In genomic region chr17:31654936-31655335, GRCh38 we compare ENCODE assay signal across 8 cellular contexts.
DNase-seq lines count a peak whose midpoint lies in the region; ATAC-seq and TF ChIP-seq lines count a peak whose summit lies in the region.

No MANE protein-coding gene starts in this region.

- H3K9me3 ChIP-seq in RWPE2 (ENCODE audit: severe bottlenecking), result no peaks in the 10 kb centered on the region

- no peaks in the 10 kb centered on the region for H3K36me3 ChIP-seq in RWPE2 (ENCODE audit: low read depth)

- peaks cover 8% of the 10 kb centered on the region for H3K4me1 ChIP-seq in RWPE2 (ENCODE audit: insufficient read depth, poor library complexity, severe bottlenecking)

- no peaks in the 10 kb centered on the region for H3K27me3 ChIP-seq in RWPE2 (ENCODE audit: insufficient read depth, poor library complexity, severe bottlenecking)

- TF ChIP-seq CTCF in RWPE2 (IDR thresholded peaks at IDR 0.05; ENCODE audit: poor library complexity, severe bottlenecking), result no peak

- ATAC-seq in RWPE2 (ENCODE audit: low read depth), result peak; percentile 99
- no peak for ATAC-seq in GM21390 (IDR thresholded peaks at IDR 0.05; ENCODE audit: unreplicated experiment)

- no peak overlapping the region for H3K4me3 ChIP-seq in RWPE2 (ENCODE audit: severe bottlenecking)

- DNase-seq in SIG-M5 treated with dmso at 0.1 percent for 504 hours (lab: John Stamatoyannopoulos, UW; ENCODE audit: unreplicated experiment), result peak; percentile 31
- no peak for DNase-seq in SIG-M5 (lab: John Stamatoyannopoulos, UW)
- DNase-seq in RWPE2 (ENCODE audit: low spot score), result peak; percentile 87
- peak; percentile 53 for DNase-seq in foreskin melanocyte
- DNase-seq in stimulated activated CD8-positive, alpha-beta memory T cell treated with anti-CD3 and anti-CD28 coated beads, Interleukin-4, amount 100 ng/mL, for 1 hour (ENCODE audit: low read depth in 2 of 2, low spot score in 1 of 2), result peak; percentile 2 to 3
- no peak for DNase-seq in NCI-H187 treated with DMSO at 0.1 percent for 48 hours (lab: John Stamatoyannopoulos, UW)
- DNase-seq in C1 segment of cervical spinal cord (lab: John Stamatoyannopoulos, UW), result no peak

- no peak overlapping the region for H3K27ac ChIP-seq in RWPE2 (ENCODE audit: poor library complexity, severe bottlenecking)

Comparison
In these comparisons a context has a peak if more than half of its experiments do, and no peak if none do; other contexts are left out.
1. DNase-seq: peak in SIG-M5 treated with dmso at 0.1 percent for 504 hours (single experiment), RWPE2 (single experiment), foreskin melanocyte (single experiment) and stimulated activated CD8-positive, alpha-beta memory T cell treated with anti-CD3 and anti-CD28 coated beads, Interleukin-4, amount 100 ng/mL, for 1 hour (2 of 2); none in SIG-M5 (single experiment), NCI-H187 treated with DMSO at 0.1 percent for 48 hours (single experiment) and C1 segment of cervical spinal cord (0 of 14).